ENCODE assay signal across 10 cellular contexts in the genomic region with DNA sequence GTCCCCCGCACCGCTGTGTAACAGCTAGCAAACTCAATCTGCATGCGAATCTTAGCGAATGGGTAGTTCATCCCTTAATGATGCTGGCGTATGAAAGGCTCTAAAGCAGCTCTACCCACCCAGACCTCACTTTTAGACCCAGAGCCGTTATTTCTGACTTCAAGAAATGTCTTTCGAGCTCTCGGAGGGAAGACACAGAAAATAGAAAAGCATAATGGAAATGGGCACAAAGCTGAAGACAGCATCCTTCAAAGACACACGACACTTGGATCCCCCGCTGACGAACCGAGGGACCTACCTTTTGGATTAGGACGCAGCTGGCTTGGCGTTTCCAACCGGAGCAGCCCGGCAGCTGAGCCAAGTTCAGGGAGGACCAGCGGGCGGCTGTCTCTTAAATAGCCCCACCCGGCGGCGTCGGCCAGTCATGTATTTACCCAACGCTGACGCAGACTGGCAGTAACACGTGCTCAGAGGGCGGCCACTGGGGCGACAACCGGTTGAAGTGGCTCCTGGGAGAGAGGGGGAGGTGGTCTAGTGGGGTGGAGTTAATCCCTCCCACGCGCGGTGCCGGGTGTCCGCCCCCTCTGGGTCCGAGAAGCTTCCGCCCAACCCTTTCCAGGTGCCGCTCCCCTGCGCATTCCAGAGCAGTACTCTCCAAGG. TPM values are rescaled to one million over a fixed set of nuclear protein-coding genes. Genes with fewer than 3 reads are reported as not detected.
DNase-seq lines count a peak whose midpoint lies in the region; ATAC-seq, FAIRE-seq and TF ChIP-seq lines count a peak whose summit lies in the region.
"Had no signal": no experiment of that assay in that cellular context is flagged by ENCODE, and none has a peak within 500 bp of the region (broad histone marks: within the 10 kb centered on the region; RNA-seq: fewer than 3 reads in every experiment).

No MANE protein-coding gene starts in this region.

- no peak overlapping the region for H3K27ac Mint-ChIP-seq in activated CD8-positive, alpha-beta T cell treated with anti-CD3 and anti-CD28 coated beads for 36 hours
- no peak overlapping the region for H3K27ac Mint-ChIP-seq in activated CD8-positive, alpha-beta T cell treated with anti-CD3 and anti-CD28 coated beads, Interleukin-2, amount 10 ng/mL, durations not matched to agents 7 days and 5 days
- H3K27ac Mint-ChIP-seq: CD8-positive, alpha-beta memory T cell had no signal

- peaks cover 8% of the 10 kb centered on the region for H3K4me1 Mint-ChIP-seq in activated CD8-positive, alpha-beta T cell treated with anti-CD3 and anti-CD28 coated beads for 36 hours (ENCODE audit: low read depth)
- H3K4me1 Mint-ChIP-seq in activated CD8-positive, alpha-beta T cell treated with anti-CD3 and anti-CD28 coated beads, Interleukin-2, amount 10 ng/mL, durations not matched to agents 7 days and 5 days (ENCODE audit: low read depth): peaks cover 6% of the 10 kb centered on the region

- H3K27ac ChIP-seq in adrenal gland: no peak overlapping the region

- no peak overlapping the region for H3K4me3 Mint-ChIP-seq in activated CD8-positive, alpha-beta T cell treated with anti-CD3 and anti-CD28 coated beads for 36 hours
- no peak overlapping the region for H3K4me3 Mint-ChIP-seq in activated CD8-positive, alpha-beta T cell treated with anti-CD3 and anti-CD28 coated beads, Interleukin-2, amount 10 ng/mL, durations not matched to agents 7 days and 5 days

- peak; percentile 54 for DNase-seq in activated CD8-positive, alpha-beta T cell treated with anti-CD3 and anti-CD28 coated beads for 36 hours
- no peak for DNase-seq in activated CD8-positive, alpha-beta T cell treated with anti-CD3 and anti-CD28 coated beads, Interleukin-2, amount 10 ng/mL, durations not matched to agents 7 days and 5 days
- DNase-seq in adrenal gland (peak in 4 of 7 donors; percentile 16 to 56 (median 33)), islet precursor cell (peak; percentile 57), superior temporal gyrus (ENCODE audit: extremely low spot score) (peak; percentile 53), H54 (ENCODE audit: insufficient read length, low spot score) (no peak), LoVo (ENCODE audit: low spot score) (no peak)
- DNase-seq: CD8-positive, alpha-beta memory T cell; SHP77 treated with DMSO at 0.1 percent for 48 hours had no signal

- no peaks in the 10 kb centered on the region for H3K36me3 ChIP-seq in adrenal gland (replicated peaks in 1 of 2)

- H3K4me3 ChIP-seq in adrenal gland: peak overlapping the region in 1 of 4 donors; percentile 9

- no peaks in the 10 kb centered on the region for H3K36me3 Mint-ChIP-seq in activated CD8-positive, alpha-beta T cell treated with anti-CD3 and anti-CD28 coated beads for 36 hours (ENCODE audit: low read depth)
- peaks cover 2% of the 10 kb centered on the region for H3K36me3 Mint-ChIP-seq in activated CD8-positive, alpha-beta T cell treated with anti-CD3 and anti-CD28 coated beads, Interleukin-2, amount 10 ng/mL, durations not matched to agents 7 days and 5 days (ENCODE audit: low read depth)

- ATAC-seq in activated CD8-positive, alpha-beta T cell treated with anti-CD3 and anti-CD28 coated beads for 36 hours: peak; percentile 69
- no peak for ATAC-seq in activated CD8-positive, alpha-beta T cell treated with anti-CD3 and anti-CD28 coated beads, Interleukin-2, amount 10 ng/mL, durations not matched to agents 7 days and 5 days
- ATAC-seq in GM19395 (IDR thresholded peaks at IDR 0.05; ENCODE audit: unreplicated experiment): no peak

- TF ChIP-seq CTCF in activated CD8-positive, alpha-beta T cell treated with anti-CD3 and anti-CD28 coated beads for 36 hours (IDR thresholded peaks at IDR 0.05): no peak
- no peak for TF ChIP-seq CTCF in adrenal gland (IDR thresholded peaks at IDR 0.05)

- no peak for FAIRE-seq in H54 (lab: Jason Lieb, UNC)

- intact Hi-C loops in activated CD8-positive, alpha-beta T cell treated with anti-CD3 and anti-CD28 coated beads for 36 hours (cut with micrococcal nuclease): loop anchor here (5.0 kb wide), 1 partner anchor 163 kb away; no protein-coding TSS in a partner anchor
- intact Hi-C loops in adrenal gland (cut with DNase I): no loop called here

- CTCF ChIA-PET in activated CD8-positive, alpha-beta T cell treated with anti-CD3 and anti-CD28 coated beads for 36 hours (lab: Charles Lee): interaction anchor here (1.5 to 4.3 kb wide), 2 partner anchors 17 to 179 kb away, joined by 4 to 27 read pairs; no protein-coding TSS in a partner anchor
- CTCF ChIA-PET in activated CD8-positive, alpha-beta T cell treated with anti-CD3 and anti-CD28 coated beads, Interleukin-2, amount 10 ng/mL, durations not matched to agents 7 days and 5 days (lab: Charles Lee): interaction anchor here (5.4 kb wide), 1 partner anchor 16 kb away, joined by 29 read pairs; no protein-coding TSS in a partner anchor

- H3K9me3 Mint-ChIP-seq in activated CD8-positive, alpha-beta T cell treated with anti-CD3 and anti-CD28 coated beads for 36 hours: no peaks in the 10 kb centered on the region
- H3K9me3 Mint-ChIP-seq in activated CD8-positive, alpha-beta T cell treated with anti-CD3 and anti-CD28 coated beads, Interleukin-2, amount 10 ng/mL, durations not matched to agents 7 days and 5 days (ENCODE audit: insufficient read depth): no peaks in the 10 kb centered on the region
- H3K9me3 Mint-ChIP-seq: CD8-positive, alpha-beta memory T cell had no signal

- TF ChIP-seq POLR2A in adrenal gland (IDR thresholded peaks at IDR 0.05): no peak
- TF ChIP-seq POLR2A in H54 (IDR thresholded peaks at IDR 0.05; ENCODE audit: low read depth, low read length): no peak

- H3K9me3 ChIP-seq in adrenal gland (replicated peaks in 1 of 3): no peaks in the 10 kb centered on the region

- peaks cover 37% of the 10 kb centered on the region for H3K27me3 ChIP-seq in adrenal gland

- H3K4me1 ChIP-seq in adrenal gland (replicated peaks in 1 of 2): peaks cover 0 to 14% of the 10 kb centered on the region in 2 donors

- H3K27me3 Mint-ChIP-seq in activated CD8-positive, alpha-beta T cell treated with anti-CD3 and anti-CD28 coated beads for 36 hours: peaks cover 61% of the 10 kb centered on the region
- H3K27me3 Mint-ChIP-seq in activated CD8-positive, alpha-beta T cell treated with anti-CD3 and anti-CD28 coated beads, Interleukin-2, amount 10 ng/mL, durations not matched to agents 7 days and 5 days (ENCODE audit: low read depth): peaks cover 70% of the 10 kb centered on the region

- WGBS in adrenal gland, 4 donors: 9 to 11% (median 10%) methylated on average over 27 to 37 of the region's 37 CpGs

- POLR2A ChIA-PET in activated CD8-positive, alpha-beta T cell treated with anti-CD3 and anti-CD28 coated beads for 36 hours (lab: Charles Lee): interaction anchor here (1.0 kb wide), 1 partner anchor 405 kb away, joined by 3 read pairs; no protein-coding TSS in a partner anchor
- POLR2A ChIA-PET in activated CD8-positive, alpha-beta T cell treated with anti-CD3 and anti-CD28 coated beads, Interleukin-2, amount 10 ng/mL, durations not matched to agents 7 days and 5 days (lab: Charles Lee): no interaction called here

RNA-seq across cellular contexts. Expression of a gene that starts 1.5 kb away (rescaled TPM):
- total RNA-seq in activated CD8-positive, alpha-beta T cell treated with anti-CD3 and anti-CD28 coated beads for 36 hours: not detected
- total RNA-seq in activated CD8-positive, alpha-beta T cell treated with anti-CD3 and anti-CD28 coated beads, Interleukin-2, amount 10 ng/mL, durations not matched to agents 7 days and 5 days: not detected
- total RNA-seq in adrenal gland: 1 to 10 TPM in 3 of 8 donors, under 1 TPM in 2, not detected in 3; 0.48 to 5.5 (median 1.7) TPM
- under 1 TPM; 0.13 to 0.48 (median 0.46) TPM for polyA plus RNA-seq in adrenal gland
- total RNA-seq: CD8-positive, alpha-beta memory T cell had no signal
- polyA plus RNA-seq: CD8-positive, alpha-beta memory T cell had no signal

Comparison
In these comparisons a context has a peak if more than half of its experiments do, and no peak if none do; other contexts are left out.
1. DNase-seq: peak in activated CD8-positive, alpha-beta T cell treated with anti-CD3 and anti-CD28 coated beads for 36 hours (single experiment), adrenal gland (4 of 7), islet precursor cell (single experiment) and superior temporal gyrus (single experiment); none in activated CD8-positive, alpha-beta T cell treated with anti-CD3 and anti-CD28 coated beads, Interleukin-2, amount 10 ng/mL, durations not matched to agents 7 days and 5 days (single experiment), H54 (single experiment) and LoVo (single experiment).